ENCODE assay signal across 1 cellular context in the genomic region with DNA sequence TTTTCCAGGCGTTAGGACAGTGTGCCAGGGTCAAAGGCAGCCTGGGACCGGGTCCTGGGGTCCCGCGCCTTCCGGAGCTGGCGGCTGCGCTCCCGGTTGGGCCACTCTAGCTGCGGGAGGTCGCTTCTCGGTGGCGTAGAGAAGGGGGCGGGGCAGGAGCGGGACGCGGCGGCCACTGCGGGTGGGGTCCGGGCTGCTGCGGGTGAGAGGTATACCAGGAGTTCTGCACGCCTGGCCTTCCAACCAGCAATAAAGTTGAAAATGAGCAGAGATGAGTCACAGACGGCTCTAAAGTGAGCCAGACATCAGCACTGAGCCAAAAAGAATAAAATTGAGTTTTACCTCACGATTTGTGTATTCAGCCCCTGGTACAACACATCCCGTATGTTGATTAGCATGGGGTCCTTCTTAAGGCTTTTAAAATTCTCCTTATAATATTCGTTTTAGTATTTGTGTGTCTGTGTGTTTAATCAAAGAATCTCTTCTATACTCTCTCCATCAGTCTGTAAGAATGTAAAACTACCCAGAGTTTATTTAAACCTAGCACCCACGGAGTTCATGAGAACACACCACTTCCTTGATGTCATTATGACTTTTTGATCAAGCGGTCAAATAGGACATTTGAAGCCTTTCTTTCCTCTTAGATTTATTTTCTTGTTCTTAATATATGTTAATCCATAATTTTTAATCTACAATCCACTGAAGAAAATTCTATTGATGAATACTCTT.
TF ChIP-seq lines count a peak whose summit lies in the region.

A gene (minus strand): TSS at position 108 of the 729 bp plus-strand sequence. CDS start 107 bp downstream, at position 1.

TF ChIP-seq in K562, 482 proteins besides CTCF, POLR2A, EP300 and RAD21 (continued from another document):
- TF ChIP-seq, protein P1, sequence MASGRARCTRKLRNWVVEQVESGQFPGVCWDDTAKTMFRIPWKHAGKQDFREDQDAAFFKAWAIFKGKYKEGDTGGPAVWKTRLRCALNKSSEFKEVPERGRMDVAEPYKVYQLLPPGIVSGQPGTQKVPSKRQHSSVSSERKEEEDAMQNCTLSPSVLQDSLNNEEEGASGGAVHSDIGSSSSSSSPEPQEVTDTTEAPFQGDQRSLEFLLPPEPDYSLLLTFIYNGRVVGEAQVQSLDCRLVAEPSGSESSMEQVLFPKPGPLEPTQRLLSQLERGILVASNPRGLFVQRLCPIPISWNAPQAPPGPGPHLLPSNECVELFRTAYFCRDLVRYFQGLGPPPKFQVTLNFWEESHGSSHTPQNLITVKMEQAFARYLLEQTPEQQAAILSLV (tag; IDR thresholded peaks at IDR 0.05) = no peak
- no peak for TF ChIP-seq BMI1 (IDR thresholded peaks at IDR 0.05; ENCODE audit: low read length)
